Comparison of ENCODE assay signal across 13 cellular contexts in genomic region chrX:10564484-10564883, GRCh38. TPM values are rescaled to one million over a fixed set of nuclear protein-coding genes. Genes with fewer than 3 reads are reported as not detected.
"Had no signal": no experiment of that assay in that cellular context is flagged by ENCODE, and none has a peak within 500 bp of the region (broad histone marks: within the 10 kb centered on the region; RNA-seq: fewer than 3 reads in every experiment).

No MANE protein-coding gene starts in this region.

- H3K4me3 ChIP-seq: left ventricle myocardium inferior had no signal

- H3K27ac ChIP-seq: left ventricle myocardium inferior had no signal

- DNase-seq: activated CD4-positive, alpha-beta T cell treated with anti-CD3 and anti-CD28 coated beads, Interleukin-2, amount 10 ng/mL, durations not matched to agents 24 days and 14 days; activated CD4-positive, CD25-positive, alpha-beta regulatory T cell; activated CD8-positive, alpha-beta memory T cell treated with anti-CD3 and anti-CD28 coated beads, Interleukin-2, amount 50 U/mL, for 4 hours; activated CD8-positive, alpha-beta T cell treated with anti-CD3 and anti-CD28 coated beads, Interleukin-2, amount 10 ng/mL, durations not matched to agents 7 days and 5 days; activated gamma-delta T cell; activated T-cell treated with anti-CD3 and anti-CD28 coated beads, Interleukin-2, amount 50 U/mL, for 72 hours; amniotic stem cell; islet precursor cell; left ventricle myocardium inferior; mesenchymal stem cell; naive thymus-derived CD8-positive, alpha-beta T cell had no signal

- H3K36me3 Mint-ChIP-seq: activated naive CD8-positive, alpha-beta T cell; naive thymus-derived CD8-positive, alpha-beta T cell; stimulated activated memory B cell treated with anti-CD40 and anti-IgM and Interleukin-4, amounts not matched to agents 10 μg/mL and 1 μg/mL and 100 μg/mL, for 72 hours had no signal

- H3K27me3 Mint-ChIP-seq: activated CD4-positive, alpha-beta T cell treated with anti-CD3 and anti-CD28 coated beads, Interleukin-2, amount 10 ng/mL, durations not matched to agents 24 days and 14 days; activated naive CD8-positive, alpha-beta T cell; stimulated activated memory B cell treated with anti-CD40 and anti-IgM and Interleukin-4, amounts not matched to agents 10 μg/mL and 1 μg/mL and 100 μg/mL, for 72 hours had no signal

- H3K9me3 Mint-ChIP-seq: activated CD4-positive, alpha-beta T cell treated with anti-CD3 and anti-CD28 coated beads, Interleukin-2, amount 10 ng/mL, durations not matched to agents 24 days and 14 days; stimulated activated memory B cell treated with anti-CD40 and anti-IgM and Interleukin-4, amounts not matched to agents 10 μg/mL and 1 μg/mL and 100 μg/mL, for 72 hours had no signal

- ATAC-seq: activated CD8-positive, alpha-beta T cell treated with anti-CD3 and anti-CD28 coated beads, Interleukin-2, amount 10 ng/mL, durations not matched to agents 7 days and 5 days; activated T-cell treated with anti-CD3 and anti-CD28 coated beads, Interleukin-2, amount 50 U/mL, for 72 hours; naive thymus-derived CD8-positive, alpha-beta T cell; stimulated activated memory B cell treated with anti-CD40 and anti-IgM and Interleukin-4, amounts not matched to agents 10 μg/mL and 1 μg/mL and 100 μg/mL, for 72 hours had no signal

- H3K36me3 ChIP-seq: left ventricle myocardium inferior had no signal

- H3K4me1 Mint-ChIP-seq: activated CD4-positive, alpha-beta T cell treated with anti-CD3 and anti-CD28 coated beads, Interleukin-2, amount 10 ng/mL, durations not matched to agents 24 days and 14 days; naive thymus-derived CD8-positive, alpha-beta T cell; stimulated activated memory B cell treated with anti-CD40 and anti-IgM and Interleukin-4, amounts not matched to agents 10 μg/mL and 1 μg/mL and 100 μg/mL, for 72 hours had no signal

- H3K4me3 Mint-ChIP-seq: activated CD4-positive, alpha-beta T cell treated with anti-CD3 and anti-CD28 coated beads, Interleukin-2, amount 10 ng/mL, durations not matched to agents 24 days and 14 days; activated CD8-positive, alpha-beta T cell treated with anti-CD3 and anti-CD28 coated beads, Interleukin-2, amount 10 ng/mL, durations not matched to agents 7 days and 5 days; activated naive CD8-positive, alpha-beta T cell; activated T-cell treated with anti-CD3 and anti-CD28 coated beads, Interleukin-2, amount 50 U/mL, for 72 hours; naive thymus-derived CD8-positive, alpha-beta T cell; stimulated activated memory B cell treated with anti-CD40 and anti-IgM and Interleukin-4, amounts not matched to agents 10 μg/mL and 1 μg/mL and 100 μg/mL, for 72 hours had no signal

- H3K9me3 ChIP-seq: left ventricle myocardium inferior had no signal

RNA-seq across cellular contexts. Expression of gene MID1, which starts 55.9 kb away (rescaled TPM):
- total RNA-seq: activated CD4-positive, alpha-beta T cell treated with anti-CD3 and anti-CD28 coated beads, Interleukin-2, amount 10 ng/mL, durations not matched to agents 24 days and 14 days had no signal
